Comparison of ENCODE assay signal across 34 cellular contexts in the genomic region with DNA sequence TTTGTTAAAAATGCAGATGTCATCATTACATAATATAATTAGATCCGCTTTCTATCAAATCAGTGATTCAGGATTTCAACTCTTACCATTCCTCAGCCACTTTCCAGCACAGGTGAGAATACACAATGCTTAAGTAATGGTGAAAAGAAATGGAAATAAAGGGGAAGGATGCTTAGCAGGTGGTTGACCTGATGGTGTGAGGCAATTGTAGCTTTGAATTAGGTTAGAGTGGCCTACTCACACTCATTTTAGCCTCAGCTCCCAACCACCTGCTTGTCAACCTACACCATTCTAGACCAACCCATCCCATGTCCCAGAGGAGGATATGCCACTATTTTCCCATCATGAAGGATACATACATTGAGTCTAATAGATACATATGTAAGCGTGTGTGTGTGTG.
"Had no signal": no experiment of that assay in that cellular context is flagged by ENCODE, and none has a peak within 500 bp of the region (broad histone marks: within the 10 kb centered on the region; RNA-seq: fewer than 3 reads in every experiment).

No MANE protein-coding gene starts in this region.

- H3K36me3 ChIP-seq: MG63 had no signal

- H3K27ac ChIP-seq: KMS-11 had no signal

- H3K4me2 ChIP-seq: KMS-11 had no signal

- H3K9me3 ChIP-seq: MG63 had no signal

- H3K4me3 ChIP-seq: MG63 had no signal

- DNase-seq: Karpas-422, Kasumi-1, MG63, MM.1S, MV-4-11, NCI-H1048, NCI-H1092, NCI-H1092 treated with DMSO at 0.1 percent for 48 hours, NCI-H1105, NCI-H1105 treated with DMSO at 0.1 percent for 48 hours, NCI-H1417, NCI-H1417 treated with DMSO at 0.1 percent for 48 hours, NCI-H1436, NCI-H1436 treated with DMSO at 0.1 percent for 48 hours, NCI-H146, NCI-H1694, NCI-H1694 treated with DMSO at 0.1 percent for 48 hours, NCI-H187, NCI-H187 treated with DMSO at 0.1 percent for 48 hours, NCI-H1930, NCI-H2029, NCI-H2029 treated with DMSO at 0.1 percent for 48 hours, NCI-H2081, NCI-H2081 treated with DMSO at 0.1 percent for 48 hours, NCI-H2107, NCI-H2171, NCI-H2171 treated with DMSO at 0.1 percent for 48 hours, NCI-H2227 treated with DMSO at 0.1 percent for 48 hours, NCI-H226, NCI-H345, NCI-H446, NCI-H446 treated with DMSO at 0.1 percent for 48 hours, NCI-H510A had no signal
